Comparison of ENCODE assay signal across 1 cellular context in genomic region chr4:112560084-112560483, GRCh38.
TF ChIP-seq lines count a peak whose summit lies in the region.

No MANE protein-coding gene starts in this region.

TF ChIP-seq in K562, 482 proteins besides CTCF, POLR2A, EP300 and RAD21 (continued from another document):
- TF ChIP-seq PRDM10 (IDR thresholded peaks at IDR 0.05; ENCODE audit: partially characterized antibody) (no peak), PRMT5 (CRISPR knock-in tag; IDR thresholded peaks at IDR 0.05) (no peak), PTTG1 (tag; IDR thresholded peaks at IDR 0.05; ENCODE audit: low read depth) (no peak), THRAP3 (IDR thresholded peaks at IDR 0.05; ENCODE audit: borderline replicate concordance) (no peak), ZBTB1 (CRISPR knock-in tag; IDR thresholded peaks at IDR 0.05; ENCODE audit: borderline replicate concordance, low read depth) (no peak), ZBTB26 (CRISPR knock-in tag; IDR thresholded peaks at IDR 0.05) (no peak)
